21 cellular contexts compared by ENCODE assay signal in genomic region chr12:72094490-72094889, GRCh38.
A peak's percentile ranks its signal among the peaks of the same experiment; 100 is the strongest.
DNase-seq lines count a peak whose midpoint lies in the region; ATAC-seq and TF ChIP-seq lines count a peak whose summit lies in the region.
"Had no signal": no experiment of that assay in that cellular context is flagged by ENCODE, and none has a peak within 500 bp of the region (broad histone marks: within the 10 kb centered on the region; RNA-seq: fewer than 3 reads in every experiment).

No MANE protein-coding gene starts in this region.

- H3K27me3 ChIP-seq in body of pancreas: no peaks in the 10 kb centered on the region

- peak; percentile 95 for ATAC-seq in body of pancreas
- ATAC-seq: A549, K562, Right ventricle myocardium inferior, T-helper 17 cell had no signal

- no peaks in the 10 kb centered on the region for H3K36me3 ChIP-seq in body of pancreas (replicated peaks in 1 of 2; ENCODE audit: insufficient read depth in 1 of 2, low read depth in 2 of 2)

- peaks cover 30% of the 10 kb centered on the region for H3K4me1 ChIP-seq in body of pancreas
- H3K4me1 ChIP-seq: A549 had no signal

- H3K9me3 ChIP-seq in body of pancreas: no peaks in the 10 kb centered on the region
- H3K9me3 ChIP-seq: A549 had no signal

- intact Hi-C loops in body of pancreas (cut with DNase I): no loop called here

- H3K4me3 ChIP-seq in body of pancreas: no peak overlapping the region
- H3K4me3 ChIP-seq: A549, K562, SK-N-MC had no signal

- 32 to 36% methylated on average over 2 of the region's 2 CpGs for WGBS in body of pancreas, 2 donors

- peak overlapping the region in 3 of 4 donors; percentile 53 to 80 (median 61) for H3K27ac ChIP-seq in body of pancreas
- peak overlapping the region; percentile 58 for H3K27ac ChIP-seq in temporal lobe (ENCODE audit: low read depth, low read length)
- H3K27ac ChIP-seq: A549, SK-N-MC had no signal

- TF ChIP-seq CTCF in body of pancreas (IDR thresholded peaks at IDR 0.05): peak in 1 of 7 experiments; percentile 2

- no peak for TF ChIP-seq POLR2A in body of pancreas (IDR thresholded peaks at IDR 0.05)

- peak; percentile 40 for DNase-seq in G401 (ENCODE audit: low spot score)
- DNase-seq in NCI-H69 (lab: John Stamatoyannopoulos, UW): peak; percentile 46
- peak; percentile 62 to 83 (median 74) for DNase-seq in body of pancreas
- DNase-seq in stimulated activated CD4-positive, alpha-beta T cell treated with anti-CD3 and anti-CD28 coated beads, Interleukin-4, amount 100 ng/mL, for 1 hour: no peak
- DNase-seq in activated effector memory CD4-positive, alpha-beta T cell treated with anti-CD3 and anti-CD28 coated beads, Interleukin-2, amount 50 U/mL, for 16 hours: no peak
- DNase-seq in stimulated activated CD4-positive, alpha-beta T cell treated with anti-CD3 and anti-CD28 coated beads, Interleukin-12 subunit alpha, Interleukin-12 subunit beta, amount 100 ng/mL, for 4 hours: no peak
- DNase-seq: DND-41, MM.1S, NCI-H1048, NCI-H1436 treated with DMSO at 0.1 percent for 48 hours, NCI-H1930, NCI-H226, NCI-H510A treated with DMSO at 0.1 percent for 48 hours, NCI-H82, SW 1271, T-helper 17 cell had no signal

- in situ Hi-C loops in G401 (cut with HindIII; ENCODE audit: low sequenced_read_pairs): no loop called here

Comparison
In these comparisons a context has a peak if more than half of its experiments do, and no peak if none do; other contexts are left out.
1. DNase-seq: peak in G401 (single experiment), NCI-H69 (single experiment) and body of pancreas (4 of 4); none in stimulated activated CD4-positive, alpha-beta T cell treated with anti-CD3 and anti-CD28 coated beads, Interleukin-4, amount 100 ng/mL, for 1 hour (single experiment), activated effector memory CD4-positive, alpha-beta T cell treated with anti-CD3 and anti-CD28 coated beads, Interleukin-2, amount 50 U/mL, for 16 hours (single experiment) and stimulated activated CD4-positive, alpha-beta T cell treated with anti-CD3 and anti-CD28 coated beads, Interleukin-12 subunit alpha, Interleukin-12 subunit beta, amount 100 ng/mL, for 4 hours (single experiment).